8 cellular contexts compared by ENCODE assay signal in genomic region chr4:54659213-54660144, GRCh38. TPM values are rescaled to one million over a fixed set of nuclear protein-coding genes. Genes with fewer than 3 reads are reported as not detected.
DNase-seq lines count a peak whose midpoint lies in the region; ATAC-seq and TF ChIP-seq lines count a peak whose summit lies in the region.

No MANE protein-coding gene starts in this region.

- no peaks in the 10 kb centered on the region for H3K9me3 Mint-ChIP-seq in natural killer cell treated with Interleukin-12 subunit alpha and Interleukin-12 subunit beta and Interleukin-15 and Interleukin-18, amount 100 ng/mL, for 72 hours

- peaks cover 29 to 38% of the 10 kb centered on the region in 2 donors for H3K27me3 Mint-ChIP-seq in natural killer cell treated with Interleukin-12 subunit alpha and Interleukin-12 subunit beta and Interleukin-15 and Interleukin-18, amount 100 ng/mL, for 72 hours

- H3K4me3 ChIP-seq in GM08714 (ENCODE audit: low read length) = peak overlapping the region; percentile 53; the same call in 1 of the 2 replicates
- H3K4me3 ChIP-seq in epithelial cell of proximal tubule (ENCODE audit: low read depth, low read length) = peak overlapping the region; percentile 48
- no peak overlapping the region for H3K4me3 ChIP-seq in mucosa of descending colon

- DNase-seq in OCI-M1 (lab: John Stamatoyannopoulos, UW) = peak; percentile 71
- no peak for DNase-seq in epithelial cell of proximal tubule (ENCODE audit: low read depth)
- no peak for DNase-seq in natural killer cell treated with Interleukin-12 subunit alpha and Interleukin-12 subunit beta and Interleukin-15 and Interleukin-18, amount 100 ng/mL, for 72 hours (ENCODE audit: low spot score)
- no peak for DNase-seq in mucosa of descending colon

- H3K4me1 Mint-ChIP-seq in natural killer cell treated with Interleukin-12 subunit alpha and Interleukin-12 subunit beta and Interleukin-15 and Interleukin-18, amount 100 ng/mL, for 72 hours (ENCODE audit: low read depth in 2 of 2) = peaks cover 0 to 13% of the 10 kb centered on the region in 2 donors

- TF ChIP-seq CTCF in epithelial cell of proximal tubule (conservative IDR thresholded peaks at IDR 0.05; ENCODE audit: low read depth, low read length) (no peak), mucosa of descending colon (IDR thresholded peaks at IDR 0.05) (no peak)

- no peak overlapping the region for H3K27ac Mint-ChIP-seq in natural killer cell treated with Interleukin-12 subunit alpha and Interleukin-12 subunit beta and Interleukin-15 and Interleukin-18, amount 100 ng/mL, for 72 hours

- no peak for ATAC-seq in natural killer cell treated with Interleukin-12 subunit alpha and Interleukin-12 subunit beta and Interleukin-15 and Interleukin-18, amount 100 ng/mL, for 72 hours
- ATAC-seq in HG03135 (IDR thresholded peaks at IDR 0.05; ENCODE audit: unreplicated experiment) (no peak), mucosa of descending colon (no peak), GM18519 (IDR thresholded peaks at IDR 0.05; ENCODE audit: low FRiP score, unreplicated experiment) (no peak), GM18870 (IDR thresholded peaks at IDR 0.05; ENCODE audit: unreplicated experiment) (no peak)

- intact Hi-C loops in mucosa of descending colon (cut with DNase I, micrococcal nuclease) = no loop called here

- peak overlapping the region; percentile 69 for H3K4me3 Mint-ChIP-seq in natural killer cell treated with Interleukin-12 subunit alpha and Interleukin-12 subunit beta and Interleukin-15 and Interleukin-18, amount 100 ng/mL, for 72 hours

- H3K36me3 Mint-ChIP-seq in natural killer cell treated with Interleukin-12 subunit alpha and Interleukin-12 subunit beta and Interleukin-15 and Interleukin-18, amount 100 ng/mL, for 72 hours = no peaks in the 10 kb centered on the region

- no peaks in the 10 kb centered on the region for H3K9me3 ChIP-seq in mucosa of descending colon

- peaks cover 17% of the 10 kb centered on the region for H3K4me1 ChIP-seq in mucosa of descending colon (ENCODE audit: low read depth)

- no peaks in the 10 kb centered on the region for H3K36me3 ChIP-seq in mucosa of descending colon (ENCODE audit: low read depth)

RNA-seq across cellular contexts. Expression of gene KIT, which starts 1.7 kb away (rescaled TPM):
- total RNA-seq in epithelial cell of proximal tubule = 0.12 and 0.22 TPM in 2 replicates
- 1 to 10 TPM in 1 of 2 donors, under 1 TPM in 1; 0.78 to 2.1 TPM for total RNA-seq in natural killer cell treated with Interleukin-12 subunit alpha and Interleukin-12 subunit beta and Interleukin-15 and Interleukin-18, amount 100 ng/mL, for 72 hours
- total RNA-seq in mucosa of descending colon = 10 to 100 TPM in 2 of 3 donors, 1 to 10 TPM in 1; 3.0 to 32.8 (median 16.8) TPM
